In the genomic region with DNA sequence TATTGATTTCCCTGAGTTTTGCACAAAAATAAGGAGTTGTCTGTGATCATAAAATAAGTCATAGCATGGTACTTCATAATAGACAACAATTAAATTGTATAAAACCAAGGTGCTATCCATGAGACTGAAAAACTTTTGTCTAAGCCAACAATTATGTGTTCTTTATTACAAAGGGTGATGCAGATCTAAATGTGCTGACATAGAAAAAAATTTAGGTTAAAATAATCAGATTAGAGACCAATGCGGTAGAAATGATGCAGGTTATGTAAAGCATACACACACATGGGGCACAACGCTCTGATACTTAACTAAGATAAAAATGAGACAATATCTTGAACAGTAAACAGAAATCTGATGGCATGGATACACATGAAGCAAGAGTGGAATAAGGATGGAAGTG, we compare ENCODE assay signal across 28 cellular contexts.
"Had no signal": no experiment of that assay in that cellular context is flagged by ENCODE, and none has a peak within 500 bp of the region (broad histone marks: within the 10 kb centered on the region; RNA-seq: fewer than 3 reads in every experiment).

No MANE protein-coding gene starts in this region.

- H3K36me3 ChIP-seq: neural progenitor cell, ovary, spleen, suprapubic skin, tibial artery, transverse colon, upper lobe of right lung, uterus had no signal

- H3K9ac ChIP-seq: neural progenitor cell, parathyroid adenoma had no signal

- H3K27me3 ChIP-seq: neural progenitor cell, suprapubic skin, testis, tibial artery, transverse colon, upper lobe of right lung had no signal

- H2AFZ ChIP-seq: neural progenitor cell, parathyroid adenoma had no signal

- H3K79me2 ChIP-seq: parathyroid adenoma had no signal

- H3K4me2 ChIP-seq: neural progenitor cell, smooth muscle cell had no signal

- H3K9me3 ChIP-seq: ovary, psoas muscle, spleen, suprapubic skin, testis, tibial artery, transverse colon, upper lobe of right lung, uterus had no signal

- H3K4me3 ChIP-seq: neural progenitor cell, ovary, psoas muscle, skin epidermis, smooth muscle cell, spleen, suprapubic skin, testis, tibial artery, transverse colon, upper lobe of right lung, uterus had no signal

- ATAC-seq: natural killer cell; psoas muscle; right cardiac atrium; sciatic nerve; stimulated activated memory B cell treated with anti-CD40 and anti-IgM and Interleukin-4, amounts not matched to agents 10 μg/mL and 1 μg/mL and 100 μg/mL, for 72 hours; stimulated activated naive CD8-positive, alpha-beta T cell treated with anti-CD3 and anti-CD28 coated beads, Interleukin-15, amount 100 ng/mL, for 72 hours; stimulated activated naive CD8-positive, alpha-beta T cell treated with anti-CD3 and anti-CD28 coated beads, Interleukin-15, Interleukin-2, amounts not matched to agents 100 U/mL and 50 U/mL, for 24 hours; upper lobe of right lung had no signal

- DNase-seq: natural killer cell; occipital lobe; ovary; posterior cingulate gyrus; psoas muscle; right cardiac atrium; spleen; stimulated activated CD4-positive, alpha-beta T cell treated with anti-CD3 and anti-CD28 coated beads, Interleukin-12 subunit alpha, Interleukin-12 subunit beta, amount 100 ng/mL, for 4 hours; stimulated activated CD4-positive, alpha-beta T cell treated with anti-CD3 and anti-CD28 coated beads, Interleukin-1b, Interleukin-23, amount 100 ng/mL, for 48 hours; stimulated activated CD4-positive, alpha-beta T cell treated with anti-CD3 and anti-CD28 coated beads, Interleukin-4, amount 100 ng/mL, for 1 hour; stimulated activated CD4-positive, alpha-beta T cell treated with anti-CD3 and anti-CD28 coated beads, Interleukin-4, amount 100 ng/mL, for 4 hours; stimulated activated CD8-positive, alpha-beta memory T cell treated with anti-CD3 and anti-CD28 coated beads, Interleukin-4, amount 100 ng/mL, for 48 hours; stimulated activated naive CD4-positive, alpha-beta T cell; stimulated activated naive CD8-positive, alpha-beta T cell treated with anti-CD3 and anti-CD28 coated beads, Interleukin-15, amount 100 ng/mL, for 72 hours; stimulated activated naive CD8-positive, alpha-beta T cell treated with anti-CD3 and anti-CD28 coated beads, Interleukin-15, Interleukin-2, amounts not matched to agents 100 U/mL and 50 U/mL, for 24 hours; substantia nigra; testis; tibial artery; transverse colon; upper lobe of right lung; uterus had no signal

- H3K4me1 ChIP-seq: neural progenitor cell, parathyroid adenoma, psoas muscle, spleen, suprapubic skin, testis, tibial artery, transverse colon, upper lobe of right lung, uterus had no signal

- H3K27ac ChIP-seq: neural progenitor cell, ovary, parathyroid adenoma, psoas muscle, skin epidermis, spleen, suprapubic skin, testis, tibial artery, transverse colon, upper lobe of right lung, uterus had no signal
